Comparison of ENCODE assay signal across 23 cellular contexts in genomic region chr3:194559530-194559929, GRCh38.
DNase-seq lines count a peak whose midpoint lies in the region; ATAC-seq and TF ChIP-seq lines count a peak whose summit lies in the region.
"Had no signal": no experiment of that assay in that cellular context is flagged by ENCODE, and none has a peak within 500 bp of the region (broad histone marks: within the 10 kb centered on the region; RNA-seq: fewer than 3 reads in every experiment).

No MANE protein-coding gene starts in this region.

- H3K9me3 ChIP-seq in IMR-90 (ENCODE audit: control insufficient read depth, insufficient read depth, low read length) (no peaks in the 10 kb centered on the region), liver (ENCODE audit: control insufficient read depth in 4 of 4, low read length in 3 of 4) (no peaks in the 10 kb centered on the region)
- H3K9me3 ChIP-seq: A549; BE2C; BLaER1 treated with 17β-estradiol and CSF1 and Interleukin-3, amounts not matched to agents 10 nM and 100 nM had no signal

- POLR2A ChIA-PET in IMR-90 (lab: Charles Lee; ENCODE audit: unreplicated experiment) = no interaction called here
- POLR2A ChIA-PET in activated CD4-positive, alpha-beta T cell treated with anti-CD3 and anti-CD28 coated beads for 36 hours (lab: Charles Lee) = no interaction called here

- H2BK5ac ChIP-seq in IMR-90 (ENCODE audit: low read depth, low read length, poor library complexity, severe bottlenecking) = no peak overlapping the region

- in situ Hi-C loops in IMR-90 (cut with MboI; ENCODE audit: low sequenced_read_pairs) = no loop called here

- H3K4ac ChIP-seq in IMR-90 (ENCODE audit: low read depth, low read length) = peak overlapping the region; percentile 58; the same call in 1 of the 2 replicates

- H3K4me3 Mint-ChIP-seq in nephron progenitor cell = no peak overlapping the region
- no peak overlapping the region for H3K4me3 Mint-ChIP-seq in activated CD4-positive, alpha-beta T cell treated with anti-CD3 and anti-CD28 coated beads for 36 hours
- H3K4me3 Mint-ChIP-seq: CD4-positive, alpha-beta T cell; GM23338; H9 had no signal

- peak overlapping the region; percentile 46 for H4K91ac ChIP-seq in IMR-90 (ENCODE audit: insufficient read depth, low read depth, low read length)

- TF ChIP-seq RAD21 in IMR-90 (IDR thresholded peaks at IDR 0.05; ENCODE audit: low read length) = no peak
- TF ChIP-seq RAD21 in liver (IDR thresholded peaks at IDR 0.05) = no peak

- peaks cover 17% of the 10 kb centered on the region for H3K9me1 ChIP-seq in IMR-90 (ENCODE audit: insufficient read depth, low read length)

- no peaks in the 10 kb centered on the region for H4K20me1 ChIP-seq in IMR-90 (ENCODE audit: insufficient read depth, low read length)
- H4K20me1 ChIP-seq: BLaER1 treated with 17β-estradiol and CSF1 and Interleukin-3, amounts not matched to agents 10 nM and 100 nM had no signal

- peaks cover 8% of the 10 kb centered on the region for H3K27me3 Mint-ChIP-seq in nephron progenitor cell (ENCODE audit: low read depth, poor library complexity)
- peaks cover 10% of the 10 kb centered on the region for H3K27me3 Mint-ChIP-seq in activated CD4-positive, alpha-beta T cell treated with anti-CD3 and anti-CD28 coated beads for 36 hours

- no peaks in the 10 kb centered on the region for H3K36me3 Mint-ChIP-seq in nephron progenitor cell (ENCODE audit: low read depth)
- H3K36me3 Mint-ChIP-seq in activated CD4-positive, alpha-beta T cell treated with anti-CD3 and anti-CD28 coated beads for 36 hours (ENCODE audit: low read depth) = no peaks in the 10 kb centered on the region
- H3K36me3 Mint-ChIP-seq: CD14-positive monocyte; CD8-positive, alpha-beta memory T cell had no signal

- H4K8ac ChIP-seq in IMR-90 (ENCODE audit: low read depth in 2 of 2, low read length in 2 of 2) = peak overlapping the region in 1 of 2 experiments; percentile 35; a peak in 1 of 4 replicates

- H2BK20ac ChIP-seq in IMR-90 (ENCODE audit: low read depth, low read length) = peak overlapping the region; percentile 81; the same call in 1 of the 2 replicates

- CTCF ChIA-PET in IMR-90 (lab: Yijun Ruan, JAX) = no interaction called here
- CTCF ChIA-PET in activated CD4-positive, alpha-beta T cell treated with anti-CD3 and anti-CD28 coated beads for 36 hours (lab: Charles Lee) = no interaction called here

- TF ChIP-seq POLR2A in IMR-90 (IDR thresholded peaks at IDR 0.05; ENCODE audit: low read depth, low read length) = no peak

- no peak overlapping the region for H3K4me2 ChIP-seq in IMR-90 (ENCODE audit: low read depth, low read length)
- H3K4me2 ChIP-seq: A549; BLaER1 treated with 17β-estradiol and CSF1 and Interleukin-3, amounts not matched to agents 10 nM and 100 nM; GM23338 had no signal

- no TSS peak for BruUV-seq in IMR-90 (replicated peaks; lab: Mats Ljungman, UMichigan)

- H3K4me3 ChIP-seq in IMR-90 (ENCODE audit: insufficient read depth, low read depth, low read length) = no peak overlapping the region
- H3K4me3 ChIP-seq in liver (ENCODE audit: low read depth in 1 of 3, low read length in 3 of 3) = no peak overlapping the region
- H3K4me3 ChIP-seq: A549; BLaER1 treated with 17β-estradiol and CSF1 and Interleukin-3, amounts not matched to agents 10 nM and 100 nM; GM23338 had no signal

- peaks cover 32% of the 10 kb centered on the region for H3K4me1 Mint-ChIP-seq in nephron progenitor cell
- H3K4me1 Mint-ChIP-seq in activated CD4-positive, alpha-beta T cell treated with anti-CD3 and anti-CD28 coated beads for 36 hours = peaks cover 10% of the 10 kb centered on the region

- peak overlapping the region; percentile 47 for H3K27ac Mint-ChIP-seq in nephron progenitor cell
- H3K27ac Mint-ChIP-seq in activated CD4-positive, alpha-beta T cell treated with anti-CD3 and anti-CD28 coated beads for 36 hours = no peak overlapping the region
- H3K27ac Mint-ChIP-seq: CD4-positive, alpha-beta T cell; CD8-positive, alpha-beta memory T cell; GM23338 had no signal

- TF ChIP-seq CTCF in IMR-90 (conservative IDR thresholded peaks at IDR 0.05; ENCODE audit: low read depth, low read length) (no peak), liver (IDR thresholded peaks at IDR 0.05; ENCODE audit: low read depth, low read length, missing input control) (no peak), nephron progenitor cell (IDR thresholded peaks at IDR 0.05) (no peak)

- H3K9ac ChIP-seq in IMR-90 (ENCODE audit: low read depth, low read length) (no peak overlapping the region), liver (ENCODE audit: low read depth in 1 of 2, low read length in 2 of 2) (no peak overlapping the region)
- H3K9ac ChIP-seq: BLaER1 treated with 17β-estradiol and CSF1 and Interleukin-3, amounts not matched to agents 10 nM and 100 nM had no signal

- H2AK9ac ChIP-seq in IMR-90 (replicated peaks; ENCODE audit: low read depth, low read length, poor library complexity) = no peak overlapping the region

- 100% methylated on average over 1 of the region's 5 CpGs; no CpG with 5 or more reads in 1 of the 2 experiments for WGBS in IMR-90 (ENCODE audit: extremely low coverage in 2 of 2, insufficient read length in 1 of 2), 2 experiments
- 96% methylated on average over 5 of the region's 5 CpGs for WGBS in liver

- H3K36me3 ChIP-seq in IMR-90 (ENCODE audit: control insufficient read depth, insufficient read depth, low read length) (no peaks in the 10 kb centered on the region), liver (ENCODE audit: control insufficient read depth in 4 of 4, insufficient read depth in 3 of 4, low read depth in 1 of 4, low read length in 3 of 4) (no peaks in the 10 kb centered on the region)
- H3K36me3 ChIP-seq: BE2C; BLaER1 treated with 17β-estradiol and CSF1 and Interleukin-3, amounts not matched to agents 10 nM and 100 nM had no signal

- H3K23ac ChIP-seq in IMR-90 (ENCODE audit: low read depth, low read length) = no peak overlapping the region

- peak overlapping the region; percentile 11; the same call in 1 of the 2 replicates for H2BK120ac ChIP-seq in IMR-90 (ENCODE audit: low read depth, low read length)

- no peak overlapping the region for H3K56ac ChIP-seq in IMR-90 (ENCODE audit: extremely low read depth, insufficient read depth, low read length)

- H2AFZ ChIP-seq in IMR-90 (replicated peaks; ENCODE audit: low read length, poor library complexity) = no peak overlapping the region
- H2AFZ ChIP-seq: GM23338 had no signal

- no peak overlapping the region for H4K5ac ChIP-seq in IMR-90 (ENCODE audit: low read depth, low read length)

- ATAC-seq in IMR-90 (ENCODE audit: low read depth) = no peak
- ATAC-seq in activated CD4-positive, alpha-beta T cell treated with anti-CD3 and anti-CD28 coated beads for 36 hours = no peak
- ATAC-seq in GM21367 (IDR thresholded peaks at IDR 0.05; ENCODE audit: unreplicated experiment) = no peak
- ATAC-seq: A549, GM23338, HCT116 had no signal

- peak overlapping the region; percentile 36; the same call in 2 of the 3 replicates for H2BK15ac ChIP-seq in IMR-90 (ENCODE audit: low read depth, low read length)

- H3K18ac ChIP-seq in IMR-90 (ENCODE audit: low read depth, low read length) = no peak overlapping the region

- intact Hi-C loops in IMR-90 (cut with micrococcal nuclease) = no loop called here
- intact Hi-C loops in activated CD4-positive, alpha-beta T cell treated with anti-CD3 and anti-CD28 coated beads for 36 hours (cut with DNase I, micrococcal nuclease) = no loop called here

- H3K27me3 ChIP-seq in IMR-90 (ENCODE audit: control insufficient read depth, insufficient read depth, low read length) (no peaks in the 10 kb centered on the region), liver (ENCODE audit: control insufficient read depth in 4 of 4, insufficient read depth in 4 of 4, low read length in 3 of 4) (no peaks in the 10 kb centered on the region)
- H3K27me3 ChIP-seq: BE2C; BLaER1 treated with 17β-estradiol and CSF1 and Interleukin-3, amounts not matched to agents 10 nM and 100 nM had no signal

- dilution Hi-C loops in IMR-90 (cut with HindIII; ENCODE audit: low sequenced_read_pairs, unreplicated experiment) = no loop called here

- peak overlapping the region; percentile 19 for H3K14ac ChIP-seq in IMR-90 (replicated peaks; ENCODE audit: low read depth, low read length)

- no peak overlapping the region for H3K27ac ChIP-seq in IMR-90 (ENCODE audit: insufficient read depth, low read length)
- H3K27ac ChIP-seq in liver (ENCODE audit: low read depth in 1 of 2, low read length in 2 of 2) = peak overlapping the region; percentile 33 to 55
- H3K27ac ChIP-seq: A549; BLaER1 treated with 17β-estradiol and CSF1 and Interleukin-3, amounts not matched to agents 10 nM and 100 nM had no signal

- no peaks in the 10 kb centered on the region for H3K79me1 ChIP-seq in IMR-90 (ENCODE audit: low read depth in 1 of 2, low read length in 2 of 2)

- no peaks in the 10 kb centered on the region for H3K9me3 Mint-ChIP-seq in nephron progenitor cell
- no peaks in the 10 kb centered on the region for H3K9me3 Mint-ChIP-seq in activated CD4-positive, alpha-beta T cell treated with anti-CD3 and anti-CD28 coated beads for 36 hours (ENCODE audit: low read depth)
- H3K9me3 Mint-ChIP-seq: CD4-positive, alpha-beta T cell; CD8-positive, alpha-beta memory T cell; GM23338; H9 had no signal

- peak overlapping the region; percentile 89 for H2AK5ac ChIP-seq in IMR-90 (ENCODE audit: low read depth, low read length)

- DNase-seq in IMR-90 (no peak), NCI-H524 treated with DMSO at 0.1 percent for 48 hours (lab: John Stamatoyannopoulos, UW) (peak; percentile 47), nephron progenitor cell (no peak), T-helper 9 cell (no peak), hepatic stellate cell (ENCODE audit: low spot score) (no peak)
- DNase-seq in activated CD4-positive, alpha-beta T cell treated with anti-CD3 and anti-CD28 coated beads for 36 hours = no peak
- DNase-seq: 8988T; ACHN; AML-193; BE2C; CD4-positive, alpha-beta T cell; CD8-positive, alpha-beta memory T cell; DMS 273 treated with DMSO at 0.1 percent for 48 hours; DMS79; GF-D8; H9 had no signal

- H3K4me1 ChIP-seq in IMR-90 (ENCODE audit: control insufficient read depth, insufficient read depth, low read length) (peaks cover 13% of the 10 kb centered on the region), liver (ENCODE audit: control insufficient read depth in 4 of 4, insufficient read depth in 4 of 4, low read length in 3 of 4) (peaks cover 6 to 25% (median 20%) of the 10 kb centered on the region in 4 donors)
- H3K4me1 ChIP-seq: BE2C had no signal

TF ChIP-seq in IMR-90, 13 proteins besides CTCF, POLR2A, EP300 and RAD21 (continues in another document):
- TF ChIP-seq MAZ (IDR thresholded peaks at IDR 0.05; ENCODE audit: borderline replicate concordance, low read depth, low read length) (no peak), CHD1 (IDR thresholded peaks at IDR 0.05; ENCODE audit: low read depth, low read length) (no peak), MAFK (IDR thresholded peaks at IDR 0.05; ENCODE audit: low read depth, low read length) (no peak)

TF ChIP-seq in liver, 16 proteins besides CTCF, POLR2A, EP300 and RAD21 (continues in another document):
- TF ChIP-seq, protein P1, sequence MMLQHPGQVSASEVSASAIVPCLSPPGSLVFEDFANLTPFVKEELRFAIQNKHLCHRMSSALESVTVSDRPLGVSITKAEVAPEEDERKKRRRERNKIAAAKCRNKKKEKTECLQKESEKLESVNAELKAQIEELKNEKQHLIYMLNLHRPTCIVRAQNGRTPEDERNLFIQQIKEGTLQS (IDR thresholded peaks at IDR 0.05) = no peak
